Comparison of ENCODE assay signal across 17 cellular contexts in the genomic region with DNA sequence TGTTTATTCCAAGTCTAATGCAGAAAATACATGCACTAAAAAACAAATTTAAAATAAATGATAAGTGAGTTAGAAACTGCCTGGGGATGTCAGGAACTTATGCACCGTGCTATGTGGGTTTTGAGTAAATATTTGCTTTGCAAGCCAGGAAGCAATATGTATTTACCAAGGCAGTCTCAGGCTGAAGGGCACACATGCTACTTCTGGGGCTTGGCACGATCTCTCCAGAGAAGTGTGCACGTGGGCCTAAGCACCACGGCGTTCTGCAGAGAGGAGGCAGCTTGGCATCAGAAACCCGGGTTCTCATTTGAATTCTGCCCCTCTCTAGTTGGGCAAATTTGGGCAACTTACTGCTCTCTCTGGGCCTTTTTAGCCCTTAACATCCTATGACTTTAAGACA.
DNase-seq lines count a peak whose midpoint lies in the region; ATAC-seq, FAIRE-seq and TF ChIP-seq lines count a peak whose summit lies in the region.
"Had no signal": no experiment of that assay in that cellular context is flagged by ENCODE, and none has a peak within 500 bp of the region (broad histone marks: within the 10 kb centered on the region; RNA-seq: fewer than 3 reads in every experiment).

No MANE protein-coding gene starts in this region.

- peaks cover 85% of the 10 kb centered on the region for H3K4me1 ChIP-seq in A549
- no peaks in the 10 kb centered on the region for H3K4me1 ChIP-seq in CD4-positive, alpha-beta memory T cell (ENCODE audit: insufficient read depth, low read length)
- H3K4me1 ChIP-seq: prostate gland had no signal

- TF ChIP-seq EP300 in A549 (IDR thresholded peaks at IDR 0.05) = peak; percentile 58 to 66; a peak in 2 of 5 replicates

- H3K4me3 ChIP-seq in A549 (no peak overlapping the region), WERI-Rb-1 (ENCODE audit: low read depth, low read length) (no peak overlapping the region)
- no peak overlapping the region for H3K4me3 ChIP-seq in CD4-positive, alpha-beta memory T cell (ENCODE audit: low read length in 2 of 2)
- H3K4me3 ChIP-seq: prostate gland, SJSA1 had no signal

- peak overlapping the region; percentile 92 to 95 for H3K27ac ChIP-seq in A549
- H3K27ac ChIP-seq in WERI-Rb-1 = no peak overlapping the region
- H3K27ac ChIP-seq in CD4-positive, alpha-beta memory T cell (ENCODE audit: low read depth, low read length) = no peak overlapping the region
- H3K27ac ChIP-seq: prostate gland, SJSA1 had no signal

- peak; percentile 45 to 59; a peak in 4 of 6 replicates for ATAC-seq in A549
- no peak for ATAC-seq in natural killer cell treated with Interleukin-12 subunit alpha and Interleukin-12 subunit beta and Interleukin-15 and Interleukin-18, amount 100 ng/mL, for 72 hours

- WGBS in A549 (ENCODE audit: missing lambda C conversion rate) = 2% methylated on average over 5 of the region's 6 CpGs

- FAIRE-seq in A549 (lab: Jason Lieb, UNC) (no peak), islet of Langerhans (lab: Jason Lieb, UNC) (peak; percentile 87)
- FAIRE-seq: D721Med had no signal

- H3K27me3 Mint-ChIP-seq in CD4-positive, alpha-beta memory T cell = peaks cover 0 to 2% of the 10 kb centered on the region in 2 donors
- H3K27me3 Mint-ChIP-seq in natural killer cell treated with Interleukin-12 subunit alpha and Interleukin-12 subunit beta and Interleukin-15 and Interleukin-18, amount 100 ng/mL, for 72 hours = peaks cover 3 to 20% of the 10 kb centered on the region in 2 donors
- H3K27me3 Mint-ChIP-seq: brain had no signal

- H3K9me3 ChIP-seq in A549 (no peaks in the 10 kb centered on the region), WERI-Rb-1 (ENCODE audit: severe bottlenecking) (no peaks in the 10 kb centered on the region)
- no peaks in the 10 kb centered on the region for H3K9me3 ChIP-seq in CD4-positive, alpha-beta memory T cell (ENCODE audit: control insufficient read depth in 1 of 2, low read length in 2 of 2)
- H3K9me3 ChIP-seq: prostate gland, SJSA1 had no signal

- TF ChIP-seq RAD21 in A549 (conservative IDR thresholded peaks at IDR 0.05 in 1 of 2, IDR thresholded peaks at IDR 0.05 in 1 of 2) = peak in 1 of 2 experiments; percentile 28; a peak in 2 of 5 replicates

- H3K36me3 ChIP-seq in WERI-Rb-1 = no peaks in the 10 kb centered on the region
- H3K36me3 ChIP-seq in CD4-positive, alpha-beta memory T cell (ENCODE audit: insufficient read depth, low read length) = no peaks in the 10 kb centered on the region
- H3K36me3 ChIP-seq: prostate gland, SJSA1 had no signal

- CTCF ChIA-PET in A549 (lab: Yijun Ruan, JAX) = interaction anchor here (1.2 kb wide), 2 partner anchors 10 kb away, joined by 3 to 4 read pairs; no protein-coding TSS in a partner anchor
- CTCF ChIA-PET in CD4-positive, alpha-beta memory T cell (lab: Charles Lee; ENCODE audit: partially characterized antibody) = interaction anchor here (1.0 kb wide), 1 partner anchor 9 kb away, joined by 4 read pairs; no protein-coding TSS in a partner anchor

- TF ChIP-seq CTCF in A549 (IDR thresholded peaks at IDR 0.05) (no peak), WERI-Rb-1 (IDR thresholded peaks at IDR 0.05; ENCODE audit: low read depth, low read length) (no peak)

- H3K4me3 Mint-ChIP-seq in CD4-positive, alpha-beta memory T cell = no peak overlapping the region
- no peak overlapping the region for H3K4me3 Mint-ChIP-seq in natural killer cell treated with Interleukin-12 subunit alpha and Interleukin-12 subunit beta and Interleukin-15 and Interleukin-18, amount 100 ng/mL, for 72 hours
- H3K4me3 Mint-ChIP-seq: activated CD4-positive, alpha-beta T cell treated with anti-CD3 and anti-CD28 coated beads, Interleukin-2, amount 10 ng/mL, durations not matched to agents 24 days and 14 days; brain; naive B cell had no signal

- H3K27ac Mint-ChIP-seq in CD4-positive, alpha-beta memory T cell = no peak overlapping the region
- no peak overlapping the region for H3K27ac Mint-ChIP-seq in natural killer cell treated with Interleukin-12 subunit alpha and Interleukin-12 subunit beta and Interleukin-15 and Interleukin-18, amount 100 ng/mL, for 72 hours
- H3K27ac Mint-ChIP-seq: activated CD4-positive, alpha-beta T cell treated with anti-CD3 and anti-CD28 coated beads, Interleukin-2, amount 10 ng/mL, durations not matched to agents 24 days and 14 days had no signal

- no peak for TF ChIP-seq POLR2A in A549 (IDR thresholded peaks at IDR 0.05; ENCODE audit: low read length)

- DNase-seq in A549 (ENCODE audit: low read depth in 1 of 2, low spot score in 1 of 2) (peak; percentile 27 to 89), DMS79 (lab: John Stamatoyannopoulos, UW) (peak; percentile 69), NCI-H510A treated with DMSO at 0.1 percent for 48 hours (lab: John Stamatoyannopoulos, UW) (peak; percentile 79), WERI-Rb-1 (no peak), mesenteric fat pad (ENCODE audit: low spot score) (no peak)
- DNase-seq in CD4-positive, alpha-beta memory T cell = no peak
- DNase-seq in natural killer cell treated with Interleukin-12 subunit alpha and Interleukin-12 subunit beta and Interleukin-15 and Interleukin-18, amount 100 ng/mL, for 72 hours (ENCODE audit: low spot score) = no peak
- DNase-seq: activated CD4-positive, alpha-beta T cell treated with anti-CD3 and anti-CD28 coated beads, Interleukin-2, amount 10 ng/mL, durations not matched to agents 24 days and 14 days; activated naive CD4-positive, alpha-beta T cell treated with anti-CD3 and anti-CD28 coated beads, Interleukin-2, amount 50 U/mL, for 16 hours; Karpas-422; naive B cell; NCI-H187 had no signal

- no peaks in the 10 kb centered on the region for H3K9me3 Mint-ChIP-seq in CD4-positive, alpha-beta memory T cell
- no peaks in the 10 kb centered on the region for H3K9me3 Mint-ChIP-seq in natural killer cell treated with Interleukin-12 subunit alpha and Interleukin-12 subunit beta and Interleukin-15 and Interleukin-18, amount 100 ng/mL, for 72 hours
- H3K9me3 Mint-ChIP-seq: activated CD4-positive, alpha-beta T cell treated with anti-CD3 and anti-CD28 coated beads, Interleukin-2, amount 10 ng/mL, durations not matched to agents 24 days and 14 days; naive B cell had no signal

- POLR2A ChIA-PET in A549 (lab: Yijun Ruan, JAX) = interaction anchor here (1.4 kb wide), 1 partner anchor 9 kb away, joined by 4 read pairs; no protein-coding TSS in a partner anchor
- POLR2A ChIA-PET in CD4-positive, alpha-beta memory T cell (lab: Charles Lee; ENCODE audit: partially characterized antibody) = no interaction called here

- no peaks in the 10 kb centered on the region for H3K27me3 ChIP-seq in WERI-Rb-1 (ENCODE audit: insufficient read depth, low read depth, severe bottlenecking)
- H3K27me3 ChIP-seq in CD4-positive, alpha-beta memory T cell (ENCODE audit: insufficient read depth, low read length) = no peaks in the 10 kb centered on the region
- H3K27me3 ChIP-seq: SJSA1 had no signal

- peaks cover 0 to 3% (median under 1%) of the 10 kb centered on the region in 4 donors for H3K4me1 Mint-ChIP-seq in CD4-positive, alpha-beta memory T cell
- H3K4me1 Mint-ChIP-seq in natural killer cell treated with Interleukin-12 subunit alpha and Interleukin-12 subunit beta and Interleukin-15 and Interleukin-18, amount 100 ng/mL, for 72 hours (ENCODE audit: low read depth in 2 of 2) = no peaks in the 10 kb centered on the region
- H3K4me1 Mint-ChIP-seq: activated CD4-positive, alpha-beta T cell treated with anti-CD3 and anti-CD28 coated beads, Interleukin-2, amount 10 ng/mL, durations not matched to agents 24 days and 14 days had no signal

- peak overlapping the region; percentile 53 for H3K4me2 ChIP-seq in A549

- H3K36me3 Mint-ChIP-seq in CD4-positive, alpha-beta memory T cell = no peaks in the 10 kb centered on the region
- no peaks in the 10 kb centered on the region for H3K36me3 Mint-ChIP-seq in natural killer cell treated with Interleukin-12 subunit alpha and Interleukin-12 subunit beta and Interleukin-15 and Interleukin-18, amount 100 ng/mL, for 72 hours
- H3K36me3 Mint-ChIP-seq: brain, naive B cell had no signal

- intact Hi-C loops in CD4-positive, alpha-beta memory T cell (cut with micrococcal nuclease) = no loop called here

TF ChIP-seq in A549, 52 proteins besides CTCF, POLR2A, EP300 and RAD21 (continues in another document):
- TF ChIP-seq CHD2 (IDR thresholded peaks at IDR 0.05; ENCODE audit: low read length, partially characterized antibody) (no peak), FOSL2 (IDR thresholded peaks at IDR 0.05) (no peak), FOSL2 (CRISPR knock-in tag; IDR thresholded peaks at IDR 0.05) (peak; percentile 61), EHMT2 (IDR thresholded peaks at IDR 0.05; ENCODE audit: low read depth) (no peak), HOXB5 (CRISPR knock-in tag; IDR thresholded peaks at IDR 0.05) (peak; percentile 47; the same call in 1 of the 2 replicates), PHF8 (IDR thresholded peaks at IDR 0.05; ENCODE audit: borderline replicate concordance, low read depth) (no peak), KDM1A (IDR thresholded peaks at IDR 0.05; ENCODE audit: low read depth) (no peak), TP53 (CRISPR knock-in tag; IDR thresholded peaks at IDR 0.05) (no peak), FOXS1 (CRISPR knock-in tag; IDR thresholded peaks at IDR 0.05) (0 out of 2 replicates have a peak, but pooled peaks have one; percentile 41), HDAC2 (IDR thresholded peaks at IDR 0.05) (no peak), ZSCAN20 (CRISPR knock-in tag; IDR thresholded peaks at IDR 0.05) (peak; percentile 85), TFCP2L1 (CRISPR knock-in tag; IDR thresholded peaks at IDR 0.05) (no peak), BHLHE40 (IDR thresholded peaks at IDR 0.05; ENCODE audit: low read depth, low read length) (peak; percentile 44; the same call in 1 of the 2 replicates), HEYL (CRISPR knock-in tag; IDR thresholded peaks at IDR 0.05) (no peak), GATA3 (IDR thresholded peaks at IDR 0.05; ENCODE audit: borderline replicate concordance) (peak; percentile 71; the same call in 1 of the 2 replicates)
- TF ChIP-seq, protein P1, sequence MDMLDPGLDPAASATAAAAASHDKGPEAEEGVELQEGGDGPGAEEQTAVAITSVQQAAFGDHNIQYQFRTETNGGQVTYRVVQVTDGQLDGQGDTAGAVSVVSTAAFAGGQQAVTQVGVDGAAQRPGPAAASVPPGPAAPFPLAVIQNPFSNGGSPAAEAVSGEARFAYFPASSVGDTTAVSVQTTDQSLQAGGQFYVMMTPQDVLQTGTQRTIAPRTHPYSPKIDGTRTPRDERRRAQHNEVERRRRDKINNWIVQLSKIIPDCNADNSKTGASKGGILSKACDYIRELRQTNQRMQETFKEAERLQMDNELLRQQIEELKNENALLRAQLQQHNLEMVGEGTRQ (IDR thresholded peaks at IDR 0.05) = peak; percentile 47; the same call in 1 of the 2 replicates
- TF ChIP-seq, protein P2, sequence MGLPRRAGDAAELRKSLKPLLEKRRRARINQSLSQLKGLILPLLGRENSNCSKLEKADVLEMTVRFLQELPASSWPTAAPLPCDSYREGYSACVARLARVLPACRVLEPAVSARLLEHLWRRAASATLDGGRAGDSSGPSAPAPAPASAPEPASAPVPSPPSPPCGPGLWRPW (IDR thresholded peaks at IDR 0.05) = no peak

Comparison
In these comparisons a context has a peak if more than half of its experiments do, and no peak if none do; other contexts are left out.
1. ATAC-seq: peak in A549 (2 of 2); none in natural killer cell treated with Interleukin-12 subunit alpha and Interleukin-12 subunit beta and Interleukin-15 and Interleukin-18, amount 100 ng/mL, for 72 hours (0 of 2).
2. DNase-seq: peak in A549 (2 of 2), DMS79 (single experiment) and NCI-H510A treated with DMSO at 0.1 percent for 48 hours (single experiment); none in WERI-Rb-1 (single experiment), CD4-positive, alpha-beta memory T cell (0 of 5), natural killer cell treated with Interleukin-12 subunit alpha and Interleukin-12 subunit beta and Interleukin-15 and Interleukin-18, amount 100 ng/mL, for 72 hours (single experiment) and mesenteric fat pad (single experiment).
3. H3K27ac ChIP-seq: peak in A549 (2 of 2); none in WERI-Rb-1 (single experiment) and CD4-positive, alpha-beta memory T cell (single experiment).